ENCODE assay signal across 1 cellular context in the genomic region with DNA sequence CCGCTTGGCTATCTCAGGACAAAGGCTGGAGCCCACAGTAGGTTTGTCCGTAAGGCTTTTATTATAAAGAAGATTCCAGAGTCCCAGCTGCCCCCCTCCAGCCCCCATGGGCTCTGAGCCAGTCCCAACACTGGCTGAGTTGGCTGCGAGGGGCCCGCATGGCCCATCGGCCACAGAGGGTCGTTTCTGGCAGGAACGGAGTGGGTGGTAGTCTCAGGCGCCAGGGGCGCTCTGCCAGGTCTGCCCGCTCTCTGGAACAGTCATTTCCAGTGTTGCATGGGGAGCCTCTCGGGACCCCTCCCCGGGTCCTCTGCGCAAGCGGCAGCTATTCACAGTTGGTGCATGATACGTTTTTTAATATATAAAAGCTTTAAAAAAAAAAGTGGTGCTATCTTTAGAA.
TF ChIP-seq lines count a peak whose summit lies in the region.

No MANE protein-coding gene starts in this region.

TF ChIP-seq in IMR-90, 13 proteins besides CTCF, POLR2A, EP300 and RAD21:
- TF ChIP-seq RCOR1 (IDR thresholded peaks at IDR 0.05; ENCODE audit: insufficient replicate concordance, low read length) (no peak), NFE2L2 (IDR thresholded peaks at IDR 0.05; ENCODE audit: low read depth, low read length) (no peak)
